In genomic region chrY:3003510-3003817, GRCh38 we compare ENCODE assay signal across 1 cellular context.
TF ChIP-seq lines count a peak whose summit lies in the region.

No MANE protein-coding gene starts in this region.

TF ChIP-seq in H1, 55 proteins besides CTCF, POLR2A, EP300 and RAD21 (continued from another document):
- TF ChIP-seq CHD7 (IDR thresholded peaks at IDR 0.05; ENCODE audit: insufficient replicate concordance, low read length) (no peak), JUND (IDR thresholded peaks at IDR 0.05; ENCODE audit: low read length) (no peak), SP2 (IDR thresholded peaks at IDR 0.05; ENCODE audit: low read length) (no peak)
TF ChIP-seq in H1: peak in this region for 0.
